2 cellular contexts compared by ENCODE assay signal in genomic region chr2:55902429-55902828, GRCh38.
TF ChIP-seq lines count a peak whose summit lies in the region.

No MANE protein-coding gene starts in this region.

TF ChIP-seq in SK-N-SH, 30 proteins besides CTCF, POLR2A, EP300 and RAD21 (continued from another document):
- TF ChIP-seq, protein P1, sequence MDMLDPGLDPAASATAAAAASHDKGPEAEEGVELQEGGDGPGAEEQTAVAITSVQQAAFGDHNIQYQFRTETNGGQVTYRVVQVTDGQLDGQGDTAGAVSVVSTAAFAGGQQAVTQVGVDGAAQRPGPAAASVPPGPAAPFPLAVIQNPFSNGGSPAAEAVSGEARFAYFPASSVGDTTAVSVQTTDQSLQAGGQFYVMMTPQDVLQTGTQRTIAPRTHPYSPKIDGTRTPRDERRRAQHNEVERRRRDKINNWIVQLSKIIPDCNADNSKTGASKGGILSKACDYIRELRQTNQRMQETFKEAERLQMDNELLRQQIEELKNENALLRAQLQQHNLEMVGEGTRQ (IDR thresholded peaks at IDR 0.05; ENCODE audit: borderline replicate concordance, low read depth, low read length): no peak
- TF ChIP-seq RXRA (IDR thresholded peaks at IDR 0.05; ENCODE audit: borderline replicate concordance, low read depth): no peak
- TF ChIP-seq TAF1 (IDR thresholded peaks at IDR 0.05; ENCODE audit: borderline replicate concordance, low read depth, low read length): no peak
- no peak for TF ChIP-seq YY1 (IDR thresholded peaks at IDR 0.05; ENCODE audit: low read depth)
- no peak for TF ChIP-seq ZBTB33 (IDR thresholded peaks at IDR 0.05; ENCODE audit: borderline replicate concordance, low read depth)
- no peak for TF ChIP-seq POLR2AphosphoS5 (IDR thresholded peaks at IDR 0.05; ENCODE audit: low read depth, low read length)
- no peak for TF ChIP-seq MXI1 (IDR thresholded peaks at IDR 0.05; ENCODE audit: low read depth, low read length)

TF ChIP-seq in SK-N-SH treated with all-trans-retinoic acid at 6 μM for 48 hours, 23 proteins besides CTCF, POLR2A, EP300 and RAD21 (continued from another document):
- TF ChIP-seq ZNF8 (CRISPR knock-in tag; IDR thresholded peaks at IDR 0.05): no peak
